23 cellular contexts compared by ENCODE assay signal in genomic region chr11:120112174-120112796, GRCh38. TPM values are rescaled to one million over a fixed set of nuclear protein-coding genes. Genes with fewer than 3 reads are reported as not detected.
DNase-seq lines count a peak whose midpoint lies in the region; ATAC-seq, FAIRE-seq and TF ChIP-seq lines count a peak whose summit lies in the region.
"Had no signal": no experiment of that assay in that cellular context is flagged by ENCODE, and none has a peak within 500 bp of the region (broad histone marks: within the 10 kb centered on the region; RNA-seq: fewer than 3 reads in every experiment).

No MANE protein-coding gene starts in this region.

- no TSS peak for BruUV-seq in HepG2 (replicated peaks; lab: Mats Ljungman, UMichigan)

- H4K20me1 ChIP-seq in HepG2 (ENCODE audit: insufficient read depth, low read length) = no peaks in the 10 kb centered on the region; the same call in 1 of the 2 replicates

- no peak overlapping the region for H2AFZ ChIP-seq in HepG2 (ENCODE audit: low read length)

- H3K36me3 ChIP-seq in HepG2 (replicated peaks in 1 of 2; ENCODE audit: control insufficient read depth in 1 of 2, insufficient read depth in 2 of 2, low read length in 2 of 2) (no peaks in the 10 kb centered on the region), right lobe of liver (no peaks in the 10 kb centered on the region)
- H3K36me3 ChIP-seq: cardiac muscle cell, gastrocnemius medialis, right atrium auricular region had no signal

- DNase-seq in HepG2 (ENCODE audit: low spot score) = no peak
- DNase-seq in right lobe of liver = no peak
- peak; percentile 42 for DNase-seq in OCI-M1 (lab: John Stamatoyannopoulos, UW)
- DNase-seq in endothelial cell (ENCODE audit: low spot score) = no peak
- no peak for DNase-seq in type B pancreatic cell (ENCODE audit: extremely low spot score, unreplicated experiment)
- no peak for DNase-seq in dedifferentiated amniotic fluid mesenchymal stem cell (ENCODE audit: extremely low spot score)
- DNase-seq: activated effector memory CD4-positive, alpha-beta T cell treated with anti-CD3 and anti-CD28 coated beads, Interleukin-2, amount 50 U/mL, for 16 hours; C1 segment of cervical spinal cord; dorsolateral prefrontal cortex; erythroblast; gastrocnemius medialis; NCI-H1694; NCI-H345; SHP77 treated with DMSO at 0.1 percent for 48 hours had no signal

- no peak overlapping the region for H3K9ac ChIP-seq in HepG2 (ENCODE audit: insufficient read depth, low read depth, low read length)

- TF ChIP-seq CTCF in HepG2 (CRISPR knock-in tag; IDR thresholded peaks at IDR 0.05) (no peak), right lobe of liver (IDR thresholded peaks at IDR 0.05) (no peak), endothelial cell (IDR thresholded peaks at IDR 0.05; ENCODE audit: unreplicated experiment) (no peak), type B pancreatic cell (conservative IDR thresholded peaks at IDR 0.05) (peak; percentile 37)

- no peak for TF ChIP-seq RAD21 in HepG2 (CRISPR knock-in tag; IDR thresholded peaks at IDR 0.05)

- CTCF ChIA-PET in HepG2 (lab: Yijun Ruan, JAX; ENCODE audit: low intra/inter-chr PET ratio, low total read pairs) = no interaction called here

- no peak for TF ChIP-seq EP300 in HepG2 (IDR thresholded peaks at IDR 0.05; ENCODE audit: low read depth in 2 of 2, low read length in 2 of 2)
- TF ChIP-seq EP300 in HepG2 (CRISPR knock-in tag; IDR thresholded peaks at IDR 0.05; ENCODE audit: borderline replicate concordance) = no peak

- H3K4me3 Mint-ChIP-seq in endothelial cell (ENCODE audit: unreplicated experiment) (no peak overlapping the region), type B pancreatic cell (no peak overlapping the region)

- H3K9me3 ChIP-seq in HepG2 (ENCODE audit: low read length) (no peaks in the 10 kb centered on the region), right lobe of liver (no peaks in the 10 kb centered on the region)
- H3K9me3 ChIP-seq: gastrocnemius medialis, mucosa of descending colon, right atrium auricular region, suprapubic skin had no signal

- FAIRE-seq in HepG2 (lab: Jason Lieb, UNC) = no peak

- POLR2A ChIA-PET in HepG2 (lab: Yijun Ruan, JAX) = no interaction called here

- peak; percentile 49 for ATAC-seq in HepG2
- no peak for ATAC-seq in right lobe of liver
- ATAC-seq in GM21381 (IDR thresholded peaks at IDR 0.05; ENCODE audit: unreplicated experiment) = no peak
- no peak for ATAC-seq in HG02938 (IDR thresholded peaks at IDR 0.05; ENCODE audit: unreplicated experiment)
- ATAC-seq: gastrocnemius medialis, left lobe of liver, mucosa of descending colon had no signal

- no peak overlapping the region for H3K4me2 ChIP-seq in HepG2 (ENCODE audit: low read depth, low read length)

- H3K4me3 ChIP-seq in HepG2 (replicated peaks in 1 of 3; ENCODE audit: insufficient read depth in 1 of 3, low read depth in 2 of 3, low read length in 3 of 3) (no peak overlapping the region), right lobe of liver (no peak overlapping the region)
- H3K4me3 ChIP-seq: cardiac muscle cell, dorsolateral prefrontal cortex, gastrocnemius medialis, mucosa of descending colon, right atrium auricular region, suprapubic skin had no signal

- in situ Hi-C loops in HepG2 (cut with HindIII; ENCODE audit: extremely low pct_ligation_motif_present, low pct_unique_long_range_greater_than_20kb) = no loop called here

- H3K4me1 Mint-ChIP-seq in endothelial cell (ENCODE audit: unreplicated experiment) (no peaks in the 10 kb centered on the region), type B pancreatic cell (ENCODE audit: unreplicated experiment) (no peaks in the 10 kb centered on the region)

- TF ChIP-seq POLR2A in HepG2 (IDR thresholded peaks at IDR 0.05; ENCODE audit: insufficient read depth in 1 of 2, low read depth in 2 of 2, low read length in 2 of 2) (no peak), right lobe of liver (IDR thresholded peaks at IDR 0.05) (no peak)

- H3K9me3 Mint-ChIP-seq in endothelial cell (ENCODE audit: unreplicated experiment) (no peaks in the 10 kb centered on the region), type B pancreatic cell (no peaks in the 10 kb centered on the region)

- H3K27ac ChIP-seq in HepG2 (ENCODE audit: extremely low read length, insufficient read depth, low read length) (no peak overlapping the region), right lobe of liver (no peak overlapping the region)
- H3K27ac ChIP-seq: cardiac muscle cell, dorsolateral prefrontal cortex, gastrocnemius medialis, right atrium auricular region, suprapubic skin had no signal

- H3K27me3 Mint-ChIP-seq in endothelial cell (ENCODE audit: unreplicated experiment) (peaks cover 17% of the 10 kb centered on the region), type B pancreatic cell (peaks cover 18% of the 10 kb centered on the region)

- 11% methylated on average over 11 of the region's 15 CpGs for WGBS in HepG2 (ENCODE audit: low lambda C conversion rate)
- 70% methylated on average over 4 of the region's 15 CpGs for WGBS in right lobe of liver (ENCODE audit: insufficient coverage, low coverage, low lambda C conversion rate, missing lambda C conversion rate)

- H3K36me3 Mint-ChIP-seq in endothelial cell (ENCODE audit: low read depth, unreplicated experiment) (no peaks in the 10 kb centered on the region), type B pancreatic cell (no peaks in the 10 kb centered on the region)

- intact Hi-C loops in HepG2 (cut with micrococcal nuclease; ENCODE audit: unreplicated experiment) = no loop called here
- intact Hi-C loops in right lobe of liver (cut with DNase I) = loop anchor here (5.0 to 10.0 kb wide), 3 partner anchors 367 to 630 kb away; no protein-coding TSS in a partner anchor

- H3K27me3 ChIP-seq in HepG2 (ENCODE audit: control insufficient read depth in 1 of 2, insufficient read depth in 2 of 2, low read length in 2 of 2) = peaks cover 6 to 45% of the 10 kb centered on the region in 2 experiments; a peak in 4 of 5 replicates
- no peaks in the 10 kb centered on the region for H3K27me3 ChIP-seq in right lobe of liver
- H3K27me3 ChIP-seq: dorsolateral prefrontal cortex, gastrocnemius medialis, right atrium auricular region, suprapubic skin had no signal

- H3K27ac Mint-ChIP-seq in endothelial cell (ENCODE audit: unreplicated experiment) = peak overlapping the region; percentile 23
- H3K27ac Mint-ChIP-seq in type B pancreatic cell = no peak overlapping the region

- no peaks in the 10 kb centered on the region for H3K79me2 ChIP-seq in HepG2 (ENCODE audit: insufficient read depth, low read length)

- H3K4me1 ChIP-seq in HepG2 (ENCODE audit: insufficient read depth, low read length) = no peaks in the 10 kb centered on the region
- H3K4me1 ChIP-seq in right lobe of liver = no peaks in the 10 kb centered on the region
- H3K4me1 ChIP-seq: gastrocnemius medialis, right atrium auricular region had no signal

TF ChIP-seq in HepG2, 621 proteins besides CTCF, POLR2A, EP300 and RAD21:
- TF ChIP-seq STAG1 (CRISPR knock-in tag; IDR thresholded peaks at IDR 0.05) (peak; percentile 13; the same call in 1 of the 2 replicates), E2F1 (CRISPR knock-in tag; IDR thresholded peaks at IDR 0.05) (no peak)

RNA-seq across cellular contexts. Expression of gene TRIM29, which starts 25.6 kb away (rescaled TPM):
- 0.84 and 0.86 TPM in 2 replicates for total RNA-seq in HepG2 (2016; rRNA removed; fragmentation: Illumina TruSeq; extraction: Trizol)
- total RNA-seq in HepG2 (2016; cell fraction: cytosol; rRNA removed; fragmentation: Illumina TruSeq; extraction: Trizol; ENCODE audit: low read depth) = not detected in 2 replicates
- total RNA-seq in HepG2 (2016; cell fraction: insoluble cytoplasmic fraction; rRNA removed; fragmentation: Illumina TruSeq; extraction: Trizol) = 0.58 and 0.74 TPM in 2 replicates
- total RNA-seq in HepG2 (2016; cell fraction: membrane; rRNA removed; fragmentation: Illumina TruSeq; extraction: Trizol) = 0.62 and 0.72 TPM in 2 replicates
- 1.7 and 2.0 TPM in 2 replicates for total RNA-seq in HepG2 (2016; cell fraction: nucleus; rRNA removed; fragmentation: Illumina TruSeq; extraction: Trizol)
- 0.86 and 1.2 TPM in 2 replicates for polyA plus RNA-seq in HepG2 (2011; rRNA removed)
- 0.78 and 0.83 TPM in 2 replicates for polyA plus RNA-seq in HepG2 (2011; cell fraction: cytosol; rRNA removed)
- polyA plus RNA-seq in HepG2 (2011; cell fraction: nucleus; rRNA removed) = 2.2 and 4.0 TPM in 2 replicates
- polyA plus RNA-seq in HepG2 (2012) = 0.47 and 0.95 TPM in 2 replicates
- 0.41 and 0.44 TPM in 2 replicates for polyA plus RNA-seq in HepG2 (2016; cell fraction: cytosol; fragmentation: Illumina TruSeq; extraction: Trizol; ENCODE audit: low read depth)
- polyA plus RNA-seq in HepG2 (2016; cell fraction: insoluble cytoplasmic fraction; fragmentation: Illumina TruSeq; extraction: Trizol; ENCODE audit: low read depth) = 0.74 and 0.80 TPM in 2 replicates
- polyA plus RNA-seq in HepG2 (2016; cell fraction: membrane; fragmentation: Illumina TruSeq; extraction: Trizol; ENCODE audit: low read depth) = 0.31 and 0.92 TPM in 2 replicates
- 0.56 and 0.81 TPM in 2 replicates for polyA plus RNA-seq in HepG2 (2016; cell fraction: nucleus; fragmentation: Illumina TruSeq; extraction: Trizol; ENCODE audit: insufficient read depth, low read depth)
- polyA minus RNA-seq in HepG2 (2011; rRNA and poly(A)+ RNA removed; ENCODE audit: low replicate concordance) = 14.4 and 285 TPM in 2 replicates
- polyA minus RNA-seq in HepG2 (2011; cell fraction: cytosol; rRNA and poly(A)+ RNA removed) = 1.2 and 2.0 TPM in 2 replicates
- 6.6 and 14.2 TPM in 2 replicates for polyA minus RNA-seq in HepG2 (2011; cell fraction: nucleus; rRNA and poly(A)+ RNA removed)
- total RNA-seq in right lobe of liver = 1 to 10 TPM in 4 of 6 experiments, not detected in 2; 1.1 to 2.1 (median 1.3) TPM
- total RNA-seq in endothelial cell (ENCODE audit: unreplicated experiment) = not detected
- total RNA-seq in type B pancreatic cell (ENCODE audit: low replicate concordance) = 56.7 and 207 TPM in 2 replicates
- total RNA-seq: A673; cardiac muscle cell; T-helper 1 cell treated with Interleukin-12 subunit alpha and Interleukin-12 subunit beta and Interleukin-4 antibody, amounts not matched to agents 30 ng/mL and 1 ng/mL, for 36 hours had no signal
- polyA plus RNA-seq: cardiac muscle cell had no signal

Comparison
In these comparisons a context has a peak if more than half of its experiments do, and no peak if none do; other contexts are left out.
1. RNA of gene TRIM29, which starts 25.6 kb away (total RNA-seq): 56.7 to 207 TPM in type B pancreatic cell; 1.1 to 2.1 TPM in right lobe of liver, 0.58 to 2.0 TPM in HepG2 and not detected in endothelial cell (single experiment); every median in the first group is over 10 times any median in the second.